Comparison of ENCODE assay signal across 33 cellular contexts in the genomic region with DNA sequence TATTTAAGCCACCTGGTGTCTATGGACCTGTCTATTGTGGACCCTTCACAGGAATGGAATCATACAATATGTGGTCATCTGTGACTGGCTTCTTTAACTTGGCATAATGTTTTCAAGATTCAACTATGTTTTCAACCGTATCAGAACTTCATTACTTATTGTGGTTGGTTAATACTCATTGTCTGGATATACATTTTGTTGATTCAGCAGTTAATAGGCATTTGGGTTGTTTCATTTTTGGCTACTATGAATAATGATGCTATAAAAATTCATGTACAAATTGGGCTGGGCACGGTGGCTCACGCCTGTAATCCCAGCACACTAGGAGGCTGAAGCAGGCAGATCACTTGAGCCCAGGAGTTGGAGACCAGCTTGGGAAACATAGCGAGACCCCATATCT. TPM values are rescaled to one million over a fixed set of nuclear protein-coding genes. Genes with fewer than 3 reads are reported as not detected.
"Had no signal": no experiment of that assay in that cellular context is flagged by ENCODE, and none has a peak within 500 bp of the region (broad histone marks: within the 10 kb centered on the region; RNA-seq: fewer than 3 reads in every experiment).

No MANE protein-coding gene starts in this region.

- H3K36me3 ChIP-seq: adrenal gland, ascending aorta, cardiac muscle cell had no signal

- H3K27ac ChIP-seq: adrenal gland, ascending aorta, cardiac muscle cell, VCaP had no signal

- H3K4me3 ChIP-seq: adrenal gland, ascending aorta, cardiac muscle cell had no signal

- FAIRE-seq: bronchial epithelial cell, TTC549 had no signal

- DNase-seq: activated B cell treated with CpG ODN at 0.5 μM for 24 hours; activated CD4-positive, alpha-beta memory T cell treated with anti-CD3 and anti-CD28 coated beads for 36 hours; activated CD4-positive, alpha-beta T cell treated with anti-CD3 and anti-CD28 coated beads for 4 hours; activated CD4-positive, alpha-beta T cell treated with anti-CD3 and anti-CD28 coated beads, Interleukin-2, amount 10 ng/mL, durations not matched to agents 24 days and 14 days; activated CD4-positive, alpha-beta T cell treated with anti-CD3 and anti-CD28 coated beads, Interleukin-2, amount 50 U/mL, for 1 hour; activated CD4-positive, alpha-beta T cell treated with anti-CD3 and anti-CD28 coated beads, Interleukin-2, amount 50 U/mL, for 4 hours; activated CD4-positive, CD25-positive, alpha-beta regulatory T cell treated with anti-CD3 and anti-CD28 coated beads, Interleukin-2, amount 50 U/mL, for 72 hours; activated CD8-positive, alpha-beta memory T cell treated with anti-CD3 and anti-CD28 coated beads, Interleukin-2, amount 50 U/mL, for 4 hours; activated CD8-positive, alpha-beta T cell treated with anti-CD3 and anti-CD28 coated beads for 36 hours; activated effector memory CD4-positive, alpha-beta T cell treated with anti-CD3 and anti-CD28 coated beads, Interleukin-2, amount 50 U/mL, for 16 hours; activated gamma-delta T cell treated with Interleukin-2 at 50 U/mL for 16 hours; activated naive CD4-positive, alpha-beta T cell; activated naive CD4-positive, alpha-beta T cell treated with anti-CD3 and anti-CD28 coated beads for 36 hours; activated naive CD4-positive, alpha-beta T cell treated with anti-CD3 and anti-CD28 coated beads, Interleukin-2, amount 50 U/mL, for 16 hours; activated naive CD8-positive, alpha-beta T cell treated with anti-CD3 and anti-CD28 coated beads for 36 hours; activated T-cell treated with anti-CD3 and anti-CD28 coated beads for 4 hours; activated T-cell treated with anti-CD3 and anti-CD28 coated beads, Interleukin-2, amount 50 U/mL, for 1 hour; activated T-cell treated with anti-CD3 and anti-CD28 coated beads, Interleukin-2, amount 50 U/mL, for 4 hours; activated T-cell treated with anti-CD3 and anti-CD28 coated beads, Interleukin-2, amount 50 U/mL, for 72 hours; adrenal gland; amygdala; anterior cingulate cortex; caudate nucleus; cerebellar nuclear complex; T-helper 2 cell; T-helper 9 cell had no signal

- ATAC-seq: activated CD8-positive, alpha-beta T cell treated with anti-CD3 and anti-CD28 coated beads for 36 hours; activated naive CD4-positive, alpha-beta T cell treated with anti-CD3 and anti-CD28 coated beads, Interleukin-2, amount 50 U/mL, for 72 hours; activated T-cell treated with anti-CD3 and anti-CD28 coated beads, Interleukin-2, amount 50 U/mL, for 4 hours; activated T-cell treated with anti-CD3 and anti-CD28 coated beads, Interleukin-2, amount 50 U/mL, for 72 hours; activated T-helper 17 cell treated with anti-CD3 and anti-CD28 coated beads, Interleukin-2, amount 50 U/mL, for 72 hours had no signal

- H3K27me3 ChIP-seq: adrenal gland, ascending aorta, cardiac muscle cell had no signal

- H3K4me1 ChIP-seq: ascending aorta had no signal

- H3K9me3 ChIP-seq: adrenal gland, ascending aorta had no signal

RNA-seq across cellular contexts. Expression of gene RAPSN, which starts 2.5 kb away (rescaled TPM):
- total RNA-seq: activated naive CD4-positive, alpha-beta T cell treated with anti-CD3 and anti-CD28 coated beads for 36 hours; ascending aorta; cardiac muscle cell had no signal
- polyA plus RNA-seq: cardiac muscle cell had no signal
